8 cellular contexts compared by ENCODE assay signal in the genomic region with DNA sequence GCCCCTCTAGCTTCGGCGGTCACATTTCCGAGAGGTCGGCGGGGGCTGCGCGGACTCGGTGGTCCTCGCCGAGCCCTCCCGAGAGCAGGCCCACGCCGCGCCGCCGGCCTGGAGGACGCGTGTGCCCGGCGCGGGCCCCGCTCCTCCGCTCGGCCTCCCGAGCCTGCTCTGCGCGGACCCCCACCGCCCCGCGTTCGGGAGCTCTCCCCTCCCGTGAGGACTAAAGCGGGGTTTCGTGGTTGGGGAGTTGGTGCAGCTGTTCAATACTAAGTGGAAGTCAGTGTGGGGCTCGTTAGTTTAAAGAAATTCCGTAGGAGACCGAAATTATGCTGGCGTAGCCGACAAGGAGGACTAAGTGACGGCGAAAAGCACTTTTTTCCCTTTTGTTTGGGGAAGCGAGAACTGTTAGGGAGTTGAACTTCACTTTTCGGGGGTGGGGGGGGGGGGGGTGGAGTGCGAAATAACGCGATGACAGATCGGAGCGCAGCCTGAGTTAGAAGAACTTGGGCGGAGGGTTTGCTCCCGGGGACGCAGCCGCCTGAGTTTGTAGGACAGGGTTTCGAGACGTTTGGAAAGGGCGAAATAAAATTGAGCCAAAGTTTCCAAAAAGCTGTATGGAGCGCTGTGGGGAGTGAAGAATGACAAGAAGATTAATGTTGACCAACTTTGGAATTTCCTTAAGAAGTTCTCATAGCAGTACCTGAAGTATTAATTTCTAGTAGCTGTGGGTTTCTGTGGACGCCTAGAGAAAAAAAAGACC. TPM values are rescaled to one million over a fixed set of nuclear protein-coding genes. Genes with fewer than 3 reads are reported as not detected.
A peak's percentile ranks its signal among the peaks of the same experiment; 100 is the strongest.
DNase-seq lines count a peak whose midpoint lies in the region; ATAC-seq and TF ChIP-seq lines count a peak whose summit lies in the region.

No MANE protein-coding gene starts in this region.

- no peaks in the 10 kb centered on the region for H3K9me3 ChIP-seq in Caco-2
- no peaks in the 10 kb centered on the region for H3K9me3 ChIP-seq in RWPE2 (ENCODE audit: severe bottlenecking)

- H3K9me3 Mint-ChIP-seq in Caco-2 (ENCODE audit: unreplicated experiment) = no peaks in the 10 kb centered on the region

- peaks cover 22% of the 10 kb centered on the region for H3K36me3 Mint-ChIP-seq in Caco-2 (ENCODE audit: insufficient read depth, unreplicated experiment)

- BruUV-seq in Caco-2 (replicated peaks; lab: Mats Ljungman, UMichigan) = no TSS peak

- peak in 1 of 2 experiments; percentile 24 for DNase-seq in Caco-2
- peak; percentile 52 for DNase-seq in HCEC 1CT
- no peak for DNase-seq in RWPE2 (ENCODE audit: low spot score)
- DNase-seq in amniotic stem cell (lab: John Stamatoyannopoulos, UW) = peak; percentile 35
- peak; percentile 68 for DNase-seq in hepatic stellate cell (ENCODE audit: low spot score)
- no peak for DNase-seq in skeletal muscle cell (ENCODE audit: low read depth)
- no peak for DNase-seq in AML-193 (lab: John Stamatoyannopoulos, UW)

- H3K4me3 Mint-ChIP-seq in Caco-2 (ENCODE audit: unreplicated experiment) = peak overlapping the region; percentile 94

- TF ChIP-seq CTCF in Caco-2 (IDR thresholded peaks at IDR 0.05; ENCODE audit: insufficient read depth in 1 of 2, low read depth in 1 of 2, low read length in 1 of 2, severe bottlenecking in 1 of 2, unreplicated experiment in 1 of 2) (no peak), RWPE2 (IDR thresholded peaks at IDR 0.05; ENCODE audit: poor library complexity, severe bottlenecking) (no peak)

- POLR2A ChIA-PET in Caco-2 (lab: Charles Lee) = no interaction called here

- peak overlapping the region; percentile 92 for H3K27ac ChIP-seq in RWPE2 (ENCODE audit: poor library complexity, severe bottlenecking)

- peaks cover 36% of the 10 kb centered on the region for H3K4me1 ChIP-seq in Caco-2
- H3K4me1 ChIP-seq in RWPE2 (ENCODE audit: insufficient read depth, poor library complexity, severe bottlenecking) = peaks cover 6% of the 10 kb centered on the region

- CTCF ChIA-PET in Caco-2 (lab: Charles Lee) = interaction anchor here (0.9 to 1.0 kb wide), 3 partner anchors 10 to 1733 kb away, joined by 3 read pairs; no protein-coding TSS in a partner anchor

- H3K27me3 ChIP-seq in Caco-2 (replicated peaks; ENCODE audit: control insufficient read depth, insufficient read depth, low read length) (no peaks in the 10 kb centered on the region), RWPE2 (ENCODE audit: insufficient read depth, poor library complexity, severe bottlenecking) (no peaks in the 10 kb centered on the region)

- H3K27me3 Mint-ChIP-seq in Caco-2 (ENCODE audit: insufficient read depth, unreplicated experiment) = no peaks in the 10 kb centered on the region

- H3K4me1 Mint-ChIP-seq in Caco-2 (ENCODE audit: low read depth, unreplicated experiment) = peaks cover 23% of the 10 kb centered on the region

- H3K4me3 ChIP-seq in Caco-2 (ENCODE audit: low read depth, low read length) = peak overlapping the region; percentile 83
- peak overlapping the region; percentile 69 for H3K4me3 ChIP-seq in RWPE2 (ENCODE audit: severe bottlenecking)
- peak overlapping the region; percentile 78 for H3K4me3 ChIP-seq in skeletal muscle cell (ENCODE audit: low read depth, low read length)

- H3K27ac Mint-ChIP-seq in Caco-2 (ENCODE audit: unreplicated experiment) = peak overlapping the region; percentile 97

- intact Hi-C loops in Caco-2 (cut with micrococcal nuclease; ENCODE audit: unreplicated experiment) = loop anchor here (1.0 kb wide), 4 partner anchors 91 to 541 kb away; no protein-coding TSS in a partner anchor

- ATAC-seq in RWPE2 (ENCODE audit: low read depth) (no peak), GM18873 (IDR thresholded peaks at IDR 0.05; ENCODE audit: low FRiP score, unreplicated experiment) (no peak)

- no peaks in the 10 kb centered on the region for H3K36me3 ChIP-seq in Caco-2 (ENCODE audit: control insufficient read depth, insufficient read depth, low read length)
- H3K36me3 ChIP-seq in RWPE2 (ENCODE audit: low read depth) = no peaks in the 10 kb centered on the region

RNA-seq across cellular contexts. Expression of a gene that starts 1.3 kb away (rescaled TPM):
- total RNA-seq in Caco-2 (2022) = 117 and 134 TPM in 2 replicates

Comparison
In these comparisons a context has a peak if more than half of its experiments do, and no peak if none do; other contexts are left out.
1. DNase-seq: peak in HCEC 1CT (single experiment), amniotic stem cell (single experiment) and hepatic stellate cell (single experiment); none in RWPE2 (single experiment), skeletal muscle cell (single experiment) and AML-193 (0 of 2).
2. Peak in every context shown above with its lines, with median percentiles within 50 percentile points of each other: H3K4me3 ChIP-seq.